17 cellular contexts compared by ENCODE assay signal in genomic region chr2:127270663-127271062, GRCh38. TPM values are rescaled to one million over a fixed set of nuclear protein-coding genes. Genes with fewer than 3 reads are reported as not detected.
DNase-seq lines count a peak whose midpoint lies in the region; ATAC-seq and TF ChIP-seq lines count a peak whose summit lies in the region.
"Had no signal": no experiment of that assay in that cellular context is flagged by ENCODE, and none has a peak within 500 bp of the region (broad histone marks: within the 10 kb centered on the region; RNA-seq: fewer than 3 reads in every experiment).

No MANE protein-coding gene starts in this region.

- no peak for TF ChIP-seq POLR2A in right lobe of liver (IDR thresholded peaks at IDR 0.05)

- TF ChIP-seq CTCF in GM10266 (IDR thresholded peaks at IDR 0.05; ENCODE audit: control insufficient read depth, insufficient read depth, low read depth, missing control alignments) (peak; percentile 14), KMS-11 (conservative IDR thresholded peaks at IDR 0.05; ENCODE audit: low read depth, low read length) (0 out of 2 replicates have a peak, but pooled peaks have one; percentile 15), WERI-Rb-1 (IDR thresholded peaks at IDR 0.05; ENCODE audit: low read depth, low read length) (peak; percentile 41), right lobe of liver (IDR thresholded peaks at IDR 0.05) (peak in 3 of 4 donors; percentile 10 to 45 (median 35))

- no peak overlapping the region for H2AFZ ChIP-seq in KMS-11 (ENCODE audit: low read depth)

- H3K4me3 ChIP-seq in KMS-11 (IDR thresholded peaks at IDR 0.05; ENCODE audit: insufficient read depth, low read depth, low read length), result no peak overlapping the region
- H3K4me3 ChIP-seq in WERI-Rb-1 (ENCODE audit: low read depth, low read length), result no peak overlapping the region
- H3K4me3 ChIP-seq in right lobe of liver, result no peak overlapping the region

- intact Hi-C loops in right lobe of liver (cut with DNase I), result no loop called here

- no peaks in the 10 kb centered on the region for H3K36me3 ChIP-seq in KMS-11 (ENCODE audit: insufficient read depth)
- H3K36me3 ChIP-seq in WERI-Rb-1, result peaks cover 77% of the 10 kb centered on the region
- H3K36me3 ChIP-seq in right lobe of liver, result peaks cover 0 to 53% (median 25%) of the 10 kb centered on the region in 4 donors

- 100% methylated on average over 1 of the region's 5 CpGs for WGBS in right lobe of liver (ENCODE audit: insufficient coverage, low coverage, low lambda C conversion rate, missing lambda C conversion rate)

- H3K4me1 ChIP-seq in KMS-11 (ENCODE audit: low read depth, poor library complexity, severe bottlenecking) (no peaks in the 10 kb centered on the region), right lobe of liver (no peaks in the 10 kb centered on the region)

- H3K9ac ChIP-seq in KMS-11, result no peak overlapping the region

- no peaks in the 10 kb centered on the region for H4K20me1 ChIP-seq in KMS-11 (ENCODE audit: insufficient read depth)

- H3K79me2 ChIP-seq in KMS-11 (ENCODE audit: insufficient read depth, low read depth), result no peaks in the 10 kb centered on the region

- H3K27me3 ChIP-seq in KMS-11 (ENCODE audit: insufficient read depth, low read depth), result no peaks in the 10 kb centered on the region
- H3K27me3 ChIP-seq in WERI-Rb-1 (ENCODE audit: insufficient read depth, low read depth, severe bottlenecking), result no peaks in the 10 kb centered on the region
- no peaks in the 10 kb centered on the region for H3K27me3 ChIP-seq in right lobe of liver

- ATAC-seq in right lobe of liver (peak; percentile 37 to 64 (median 54)), GM18909 (IDR thresholded peaks at IDR 0.05; ENCODE audit: poor library complexity, unreplicated experiment) (no peak), GM21576 (IDR thresholded peaks at IDR 0.05; ENCODE audit: unreplicated experiment) (no peak)
- no peak for ATAC-seq in activated T-cell treated with anti-CD3 and anti-CD28 coated beads, Interleukin-2, amount 50 U/mL, for 72 hours (replicated peaks in 1 of 2)

- H3K36me3 Mint-ChIP-seq in activated T-cell treated with anti-CD3 and anti-CD28 coated beads, Interleukin-2, amount 50 U/mL, for 72 hours (ENCODE audit: insufficient read depth in 2 of 2), result peaks cover 21 to 44% of the 10 kb centered on the region in 2 donors

- H3K4me2 ChIP-seq in KMS-11, result no peak overlapping the region

- H3K9me3 Mint-ChIP-seq in activated T-cell treated with anti-CD3 and anti-CD28 coated beads, Interleukin-2, amount 50 U/mL, for 72 hours, result no peaks in the 10 kb centered on the region
- H3K9me3 Mint-ChIP-seq: activated CD4-positive, alpha-beta T cell treated with anti-CD3 and anti-CD28 coated beads, Interleukin-2, amount 10 ng/mL, durations not matched to agents 24 days and 14 days; natural killer cell had no signal

- H3K9me3 ChIP-seq in WERI-Rb-1 (ENCODE audit: severe bottlenecking), result no peaks in the 10 kb centered on the region
- no peaks in the 10 kb centered on the region for H3K9me3 ChIP-seq in right lobe of liver

- no peaks in the 10 kb centered on the region for H3K27me3 Mint-ChIP-seq in activated T-cell treated with anti-CD3 and anti-CD28 coated beads, Interleukin-2, amount 50 U/mL, for 72 hours (ENCODE audit: low read depth)
- H3K27me3 Mint-ChIP-seq: activated CD4-positive, alpha-beta T cell treated with anti-CD3 and anti-CD28 coated beads, Interleukin-2, amount 10 ng/mL, durations not matched to agents 24 days and 14 days had no signal

- H3K27ac ChIP-seq in KMS-11 (no peak overlapping the region), WERI-Rb-1 (no peak overlapping the region), right lobe of liver (no peak overlapping the region)
- H3K27ac ChIP-seq: epithelial cell of prostate had no signal

- H3K4me3 Mint-ChIP-seq in activated T-cell treated with anti-CD3 and anti-CD28 coated beads, Interleukin-2, amount 50 U/mL, for 72 hours, result no peak overlapping the region
- H3K4me3 Mint-ChIP-seq: activated CD4-positive, alpha-beta T cell treated with anti-CD3 and anti-CD28 coated beads, Interleukin-2, amount 10 ng/mL, durations not matched to agents 24 days and 14 days; natural killer cell had no signal

- H3K27ac Mint-ChIP-seq in activated T-cell treated with anti-CD3 and anti-CD28 coated beads, Interleukin-2, amount 50 U/mL, for 72 hours, result no peak overlapping the region
- H3K27ac Mint-ChIP-seq: activated CD4-positive, alpha-beta T cell treated with anti-CD3 and anti-CD28 coated beads, Interleukin-2, amount 10 ng/mL, durations not matched to agents 24 days and 14 days; natural killer cell had no signal

- DNase-seq in GM10266 (ENCODE audit: extremely low spot score) (no peak), WERI-Rb-1 (no peak), right lobe of liver (no peak)
- no peak for DNase-seq in activated T-cell treated with anti-CD3 and anti-CD28 coated beads, Interleukin-2, amount 50 U/mL, for 72 hours
- DNase-seq: activated CD4-positive, alpha-beta T cell treated with anti-CD3 and anti-CD28 coated beads, Interleukin-2, amount 10 ng/mL, durations not matched to agents 24 days and 14 days; activated T-cell treated with anti-CD3 and anti-CD28 coated beads, Interleukin-2, amount 50 U/mL, for 1 hour; AML-193; natural killer cell; NCI-H1436; NCI-H226; T-helper 9 cell had no signal

- H3K4me1 Mint-ChIP-seq in activated T-cell treated with anti-CD3 and anti-CD28 coated beads, Interleukin-2, amount 50 U/mL, for 72 hours (ENCODE audit: low read depth), result no peaks in the 10 kb centered on the region

RNA-seq across cellular contexts. Expression of gene ERCC3, which starts 23.3 kb away (rescaled TPM):
- total RNA-seq in right lobe of liver, result 10 to 100 TPM; 13.5 to 17.3 (median 16.0) TPM
- total RNA-seq in activated T-cell treated with anti-CD3 and anti-CD28 coated beads, Interleukin-2, amount 50 U/mL, for 72 hours, result 10 to 100 TPM; 56.3 to 66.4 TPM

RNA-seq across cellular contexts. Expression of gene CYP27C1, which starts 50.6 kb away (rescaled TPM):
- total RNA-seq in right lobe of liver, result under 1 TPM in 1 of 6 experiments, not detected in 5; 0.05 TPM
- total RNA-seq in activated T-cell treated with anti-CD3 and anti-CD28 coated beads, Interleukin-2, amount 50 U/mL, for 72 hours, result not detected
- total RNA-seq: activated CD4-positive, alpha-beta T cell treated with anti-CD3 and anti-CD28 coated beads, Interleukin-2, amount 10 ng/mL, durations not matched to agents 24 days and 14 days; lung microvascular endothelial cell; natural killer cell; pulmonary artery endothelial cell had no signal

Comparison
In these comparisons a context has a peak if more than half of its experiments do, and no peak if none do; other contexts are left out.
1. ATAC-seq: peak in right lobe of liver (4 of 4); none in GM18909 (single experiment), GM21576 (single experiment) and activated T-cell treated with anti-CD3 and anti-CD28 coated beads, Interleukin-2, amount 50 U/mL, for 72 hours (0 of 2).
2. Peak in every context shown above with its lines, with median percentiles within 50 percentile points of each other: CTCF ChIP-seq.